In the genomic region with DNA sequence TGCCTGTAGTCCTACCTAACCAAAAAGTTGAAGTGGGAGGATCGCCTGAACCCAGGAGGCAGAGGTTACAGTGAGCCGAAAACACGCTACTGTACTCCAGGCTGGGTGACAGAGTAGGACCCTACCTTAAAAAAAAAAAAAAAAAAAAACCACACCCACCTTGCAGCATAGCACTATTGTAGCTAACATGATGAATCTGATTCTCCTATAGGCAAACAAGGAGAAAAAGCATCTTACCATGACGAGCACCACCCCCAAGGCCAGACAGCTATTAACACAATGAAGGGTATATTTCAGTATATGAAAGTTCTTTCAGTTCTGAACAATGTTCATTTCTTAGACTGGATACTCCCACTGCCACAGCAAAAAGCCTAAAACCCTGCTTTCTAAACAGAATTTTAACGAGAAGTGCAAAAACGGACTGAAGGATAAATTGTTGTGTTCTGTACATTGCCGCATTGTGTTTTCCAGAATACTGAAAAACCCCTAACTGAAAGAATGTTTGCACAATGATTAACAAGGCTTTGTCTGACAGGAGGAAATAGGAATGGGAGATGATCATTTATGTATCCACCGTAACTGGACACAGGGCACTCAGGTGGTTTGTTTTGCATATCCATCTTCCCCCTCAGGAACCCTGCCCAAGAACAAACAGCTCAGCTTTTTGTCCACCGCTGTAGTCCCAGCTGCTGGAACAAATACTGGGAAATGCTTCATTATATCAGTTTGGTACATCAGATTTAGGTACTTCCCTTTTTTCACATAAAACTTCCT, we compare ENCODE assay signal across 14 cellular contexts. TPM values are rescaled to one million over a fixed set of nuclear protein-coding genes. Genes with fewer than 3 reads are reported as not detected.
A peak's percentile ranks its signal among the peaks of the same experiment; 100 is the strongest.
DNase-seq lines count a peak whose midpoint lies in the region; ATAC-seq, FAIRE-seq and TF ChIP-seq lines count a peak whose summit lies in the region.
"Had no signal": no experiment of that assay in that cellular context is flagged by ENCODE, and none has a peak within 500 bp of the region (broad histone marks: within the 10 kb centered on the region; RNA-seq: fewer than 3 reads in every experiment).

No MANE protein-coding gene starts in this region.

- H3K56ac ChIP-seq in IMR-90 (ENCODE audit: extremely low read depth, insufficient read depth, low read length): no peak overlapping the region

- no peak overlapping the region for H2BK12ac ChIP-seq in mesenchymal stem cell (ENCODE audit: low read length in 2 of 2)

- CTCF ChIA-PET in IMR-90 (lab: Yijun Ruan, JAX): no interaction called here

- H3K27me3 ChIP-seq in IMR-90 (ENCODE audit: control insufficient read depth, insufficient read depth, low read length): no peaks in the 10 kb centered on the region
- no peaks in the 10 kb centered on the region for H3K27me3 ChIP-seq in mesenchymal stem cell (ENCODE audit: control insufficient read depth in 1 of 2, insufficient read depth in 1 of 2, low read length in 2 of 2)

- H3K14ac ChIP-seq in IMR-90 (replicated peaks; ENCODE audit: low read depth, low read length) (0 out of 2 replicates have a peak overlapping the region, but pooled peaks have one; percentile 10), mesenchymal stem cell (ENCODE audit: low read length in 2 of 2) (no peak overlapping the region)

- H3K4me2 ChIP-seq in IMR-90 (ENCODE audit: low read depth, low read length) (no peak overlapping the region), mesenchymal stem cell (ENCODE audit: low read length, poor library complexity, severe bottlenecking) (peak overlapping the region; percentile 57)

- H3K18ac ChIP-seq in IMR-90 (ENCODE audit: low read depth, low read length) (no peak overlapping the region; the same call in 1 of the 2 replicates), mesenchymal stem cell (ENCODE audit: low read depth in 1 of 2, low read length in 2 of 2) (no peak overlapping the region)

- no peak for TF ChIP-seq POLR2A in IMR-90 (IDR thresholded peaks at IDR 0.05; ENCODE audit: low read depth, low read length)

- intact Hi-C loops in IMR-90 (cut with micrococcal nuclease): no loop called here

- no peaks in the 10 kb centered on the region for H3K9me3 ChIP-seq in IMR-90 (ENCODE audit: control insufficient read depth, insufficient read depth, low read length)
- no peaks in the 10 kb centered on the region for H3K9me3 ChIP-seq in mesenchymal stem cell (ENCODE audit: control insufficient read depth, low read length)

- no peaks in the 10 kb centered on the region; the same call in 1 of the 2 replicates for H4K20me1 ChIP-seq in IMR-90 (ENCODE audit: insufficient read depth, low read length)

- no peak for TF ChIP-seq CTCF in C4-2B (conservative IDR thresholded peaks at IDR 0.05)
- no peak for TF ChIP-seq CTCF in IMR-90 (conservative IDR thresholded peaks at IDR 0.05; ENCODE audit: low read depth, low read length)

- no peak for TF ChIP-seq RAD21 in IMR-90 (IDR thresholded peaks at IDR 0.05; ENCODE audit: low read length)

- H2BK120ac ChIP-seq in IMR-90 (ENCODE audit: low read depth, low read length): peak overlapping the region; percentile 42
- H2BK120ac ChIP-seq in mesenchymal stem cell (ENCODE audit: low read depth, low read length): no peak overlapping the region

- H2AFZ ChIP-seq in IMR-90 (replicated peaks; ENCODE audit: low read length, poor library complexity) (no peak overlapping the region), mesenchymal stem cell (ENCODE audit: low read depth, low read length) (no peak overlapping the region)

- no peak for ATAC-seq in IMR-90 (ENCODE audit: low read depth)
- ATAC-seq in GM21447 (IDR thresholded peaks at IDR 0.05; ENCODE audit: unreplicated experiment): no peak

- peaks cover 20% of the 10 kb centered on the region for H3K9me1 ChIP-seq in IMR-90 (ENCODE audit: insufficient read depth, low read length)

- H3K4me1 ChIP-seq in IMR-90 (ENCODE audit: control insufficient read depth, insufficient read depth, low read length) (peaks cover 12% of the 10 kb centered on the region), mesenchymal stem cell (ENCODE audit: control insufficient read depth, insufficient read depth, low read depth, low read length) (peaks cover 19% of the 10 kb centered on the region)

- no peak overlapping the region for H3K4me3 ChIP-seq in IMR-90 (ENCODE audit: insufficient read depth, low read depth, low read length)
- H3K4me3 ChIP-seq in mesenchymal stem cell (ENCODE audit: insufficient read depth in 1 of 2, low read depth in 1 of 2, low read length in 2 of 2): no peak overlapping the region
- H3K4me3 ChIP-seq: coronary artery had no signal

- DNase-seq in IMR-90: no peak
- peak; percentile 64 for DNase-seq in RCC 7860 (ENCODE audit: low spot score)
- no peak for DNase-seq in mesenchymal stem cell
- no peak for DNase-seq in NCI-H1436 treated with DMSO at 0.1 percent for 48 hours (lab: John Stamatoyannopoulos, UW)
- no peak for DNase-seq in HK-2 (ENCODE audit: unreplicated experiment)
- no peak for DNase-seq in CD1c-positive myeloid dendritic cell (ENCODE audit: extremely low spot score)
- DNase-seq: activated CD4-positive, alpha-beta T cell treated with anti-CD3 and anti-CD28 coated beads for 4 hours; activated T-cell treated with anti-CD3 and anti-CD28 coated beads, Interleukin-2, amount 50 U/mL, for 48 hours; amniotic stem cell; NCI-H1048; NK-92 treated with Interleukin-12 subunit alpha and Interleukin-12 subunit beta, amount 100 ng/mL, for 24 hours had no signal

- dilution Hi-C loops in IMR-90 (cut with HindIII; ENCODE audit: low sequenced_read_pairs, unreplicated experiment): no loop called here

- H3K36me3 ChIP-seq in IMR-90 (ENCODE audit: control insufficient read depth, insufficient read depth, low read length) (peaks cover 3% of the 10 kb centered on the region), mesenchymal stem cell (ENCODE audit: control insufficient read depth in 1 of 2, insufficient read depth in 2 of 2, low read depth in 1 of 2, low read length in 2 of 2) (peaks cover 0 to 11% of the 10 kb centered on the region in 2 experiments)

- H3K4ac ChIP-seq in IMR-90 (ENCODE audit: low read depth, low read length): 0 out of 2 replicates have a peak overlapping the region, but pooled peaks have one; percentile 37
- no peak overlapping the region for H3K4ac ChIP-seq in mesenchymal stem cell (ENCODE audit: low read depth in 1 of 2, low read length in 2 of 2)

- H2BK15ac ChIP-seq in IMR-90 (ENCODE audit: low read depth, low read length): peak overlapping the region; percentile 79; the same call in 1 of the 3 replicates
- H2BK15ac ChIP-seq in mesenchymal stem cell (ENCODE audit: low read depth, poor library complexity, severe bottlenecking): no peak overlapping the region

- FAIRE-seq in RCC 7860 (lab: Jason Lieb, UNC): peak; percentile 77

- peak overlapping the region; percentile 67; the same call in 1 of the 2 replicates for H2BK20ac ChIP-seq in IMR-90 (ENCODE audit: low read depth, low read length)

- no TSS peak for BruUV-seq in IMR-90 (replicated peaks; lab: Mats Ljungman, UMichigan)

- H2BK5ac ChIP-seq in IMR-90 (ENCODE audit: low read depth, low read length, poor library complexity, severe bottlenecking) (peak overlapping the region; percentile 27), mesenchymal stem cell (ENCODE audit: low read depth, low read length, poor library complexity, severe bottlenecking) (no peak overlapping the region)

- H3K9ac ChIP-seq in IMR-90 (ENCODE audit: low read depth, low read length): no peak overlapping the region; the same call in 1 of the 2 replicates
- H3K9ac ChIP-seq in mesenchymal stem cell (ENCODE audit: low read length): no peak overlapping the region

- H4K8ac ChIP-seq in IMR-90 (ENCODE audit: low read depth in 2 of 2, low read length in 2 of 2) (peak overlapping the region in 1 of 2 experiments; percentile 66; a peak in 1 of 4 replicates), mesenchymal stem cell (ENCODE audit: low read length) (no peak overlapping the region)

- POLR2A ChIA-PET in IMR-90 (lab: Charles Lee; ENCODE audit: unreplicated experiment): no interaction called here

- H2AK5ac ChIP-seq in IMR-90 (ENCODE audit: low read depth, low read length) (peak overlapping the region; percentile 58), mesenchymal stem cell (ENCODE audit: low read length, severe bottlenecking) (peak overlapping the region; percentile 61)

- H3K79me1 ChIP-seq in IMR-90 (ENCODE audit: low read depth in 1 of 2, low read length in 2 of 2) (peaks cover 38 to 74% of the 10 kb centered on the region in 2 experiments), mesenchymal stem cell (replicated peaks; ENCODE audit: low read length, poor library complexity, severe bottlenecking) (peaks cover 7% of the 10 kb centered on the region)

- H3K23ac ChIP-seq in IMR-90 (ENCODE audit: low read depth, low read length) (no peak overlapping the region), mesenchymal stem cell (ENCODE audit: low read length in 2 of 2) (no peak overlapping the region)

- no CpG with 5 or more reads among the region's 9 CpGs for WGBS in IMR-90 (ENCODE audit: extremely low coverage in 2 of 2, insufficient read length in 1 of 2), 2 experiments
- 91% methylated on average over 8 of the region's 9 CpGs for WGBS in mesenchymal stem cell

- H4K91ac ChIP-seq in IMR-90 (ENCODE audit: insufficient read depth, low read depth, low read length): peak overlapping the region; percentile 40; the same call in 1 of the 2 replicates
- no peak overlapping the region for H4K91ac ChIP-seq in mesenchymal stem cell (ENCODE audit: low read length)

- H2AK9ac ChIP-seq in IMR-90 (replicated peaks; ENCODE audit: low read depth, low read length, poor library complexity): no peak overlapping the region

- in situ Hi-C loops in IMR-90 (cut with MboI; ENCODE audit: low sequenced_read_pairs): no loop called here

- H4K5ac ChIP-seq in IMR-90 (ENCODE audit: low read depth, low read length): peak overlapping the region; percentile 82; the same call in 1 of the 2 replicates

- H3K27ac ChIP-seq in C4-2B (peak overlapping the region; percentile 43), IMR-90 (ENCODE audit: insufficient read depth, low read length) (no peak overlapping the region), mesenchymal stem cell (ENCODE audit: low read length, poor library complexity, severe bottlenecking) (peak overlapping the region; percentile 76)
- H3K27ac ChIP-seq: coronary artery had no signal

TF ChIP-seq in IMR-90, 13 proteins besides CTCF, POLR2A, EP300 and RAD21 (continues in another document):
- no peak for TF ChIP-seq MAFK (IDR thresholded peaks at IDR 0.05; ENCODE audit: low read depth, low read length)
- TF ChIP-seq FOS (IDR thresholded peaks at IDR 0.05; ENCODE audit: low read depth, low read length): no peak
- no peak for TF ChIP-seq MXI1 (IDR thresholded peaks at IDR 0.05; ENCODE audit: borderline replicate concordance, low read depth, low read length)
- TF ChIP-seq BHLHE40 (IDR thresholded peaks at IDR 0.05; ENCODE audit: low read depth, low read length): no peak

RNA-seq across cellular contexts. Expression of a gene that starts 8.9 kb away (rescaled TPM):
- total RNA-seq in IMR-90 (2012; rRNA removed): 29.2 and 34.1 TPM in 2 replicates
- polyA plus RNA-seq in IMR-90 (2012; rRNA removed): 48.8 and 52.2 TPM in 2 replicates
- polyA plus RNA-seq in IMR-90 (2012; cell fraction: cytosol; rRNA removed): 56.6 and 58.1 TPM in 2 replicates
- 159 and 173 TPM in 2 replicates for polyA plus RNA-seq in IMR-90 (2012; cell fraction: nucleus; rRNA removed; ENCODE audit: low replicate concordance)
- 31.5 TPM for polyA plus RNA-seq in mesenchymal stem cell (2013, experiment 1 of 2)
- 31.2 TPM for polyA plus RNA-seq in mesenchymal stem cell (2013, experiment 2 of 2)
